ENCODE assay signal across 19 cellular contexts in genomic region chr16:35207059-35207999, GRCh38.
A peak's percentile ranks its signal among the peaks of the same experiment; 100 is the strongest.
DNase-seq lines count a peak whose midpoint lies in the region; ATAC-seq and TF ChIP-seq lines count a peak whose summit lies in the region.
"Had no signal": no experiment of that assay in that cellular context is flagged by ENCODE, and none has a peak within 500 bp of the region (broad histone marks: within the 10 kb centered on the region; RNA-seq: fewer than 3 reads in every experiment).

No MANE protein-coding gene starts in this region.

- peak; percentile 3 for DNase-seq in activated CD4-positive, alpha-beta T cell treated with anti-CD3 and anti-CD28 coated beads for 48 hours
- DNase-seq in activated CD4-positive, alpha-beta T cell treated with anti-CD3 and anti-CD28 coated beads, Interleukin-2, amount 50 U/mL, for 1 hour: no peak
- DNase-seq in NCI-H446 treated with DMSO at 0.1 percent for 48 hours (lab: John Stamatoyannopoulos, UW) (peak; percentile 40), esophagus muscularis mucosa (ENCODE audit: extremely low spot score) (peak; percentile 62), testis (peak; percentile 90), KBM-7 (no peak)
- no peak for DNase-seq in activated CD8-positive, alpha-beta memory T cell treated with anti-CD3 and anti-CD28 coated beads, Interleukin-2, amount 50 U/mL, for 4 hours
- DNase-seq: caudate nucleus; CD4-positive, CD25-positive, alpha-beta regulatory T cell; DMS79; effector CD8-positive, alpha-beta T cell; mesendoderm; NCI-H1694; stimulated activated CD4-positive, alpha-beta T cell treated with anti-CD3 and anti-CD28 coated beads, Interleukin-15, amount 100 ng/mL, for 24 hours; stimulated activated naive CD8-positive, alpha-beta T cell treated with anti-CD3 and anti-CD28 coated beads, Interleukin-15, Interleukin-2, amounts not matched to agents 100 U/mL and 50 U/mL, for 24 hours; T-cell had no signal

- H3K4me3 ChIP-seq in esophagus muscularis mucosa (no peak overlapping the region), testis (peak overlapping the region; percentile 49 to 54)
- H3K4me3 ChIP-seq: heart left ventricle, upper lobe of left lung had no signal

- no peaks in the 10 kb centered on the region for H3K4me1 ChIP-seq in esophagus muscularis mucosa
- H3K4me1 ChIP-seq in testis: peaks cover 3% of the 10 kb centered on the region
- H3K4me1 ChIP-seq: heart left ventricle, upper lobe of left lung had no signal

- ATAC-seq in GM18873 (IDR thresholded peaks at IDR 0.05; ENCODE audit: low FRiP score, unreplicated experiment): no peak
- ATAC-seq: stimulated activated naive CD8-positive, alpha-beta T cell treated with anti-CD3 and anti-CD28 coated beads, Interleukin-15, Interleukin-2, amounts not matched to agents 100 U/mL and 50 U/mL, for 24 hours; T-cell had no signal

- H3K9me3 ChIP-seq in esophagus muscularis mucosa: peaks cover 0 to 10% (median 3%) of the 10 kb centered on the region in 4 donors
- no peaks in the 10 kb centered on the region for H3K9me3 ChIP-seq in testis

- TF ChIP-seq CTCF in esophagus muscularis mucosa (IDR thresholded peaks at IDR 0.05): no peak
- TF ChIP-seq CTCF in testis (IDR thresholded peaks at IDR 0.05): no peak

- TF ChIP-seq POLR2A in esophagus muscularis mucosa (IDR thresholded peaks at IDR 0.05; ENCODE audit: low read depth) (no peak), testis (IDR thresholded peaks at IDR 0.05) (no peak)

- H3K27me3 ChIP-seq in esophagus muscularis mucosa: peaks cover 0 to 19% (median 0%) of the 10 kb centered on the region in 4 donors
- H3K27me3 ChIP-seq in testis: no peaks in the 10 kb centered on the region
- H3K27me3 ChIP-seq: upper lobe of left lung had no signal

- TF ChIP-seq EP300 in esophagus muscularis mucosa (IDR thresholded peaks at IDR 0.05): no peak

- in situ Hi-C loops in KBM-7 (cut with MboI; ENCODE audit: low pct_unique_long_range_greater_than_20kb, low sequenced_read_pairs): no loop called here

- 62% methylated on average over 43 of the region's 54 CpGs for WGBS in esophagus muscularis mucosa
- WGBS in testis, 2 donors: 45 to 48% methylated on average over 42 to 54 of the region's 54 CpGs

- intact Hi-C loops in esophagus muscularis mucosa (cut with DNase I): no loop called here
- intact Hi-C loops in testis (cut with DNase I; ENCODE audit: low total_unique reads): no loop called here

- no peaks in the 10 kb centered on the region for H3K36me3 ChIP-seq in esophagus muscularis mucosa
- no peaks in the 10 kb centered on the region for H3K36me3 ChIP-seq in testis (ENCODE audit: low read depth, missing control alignments)
- H3K36me3 ChIP-seq: heart left ventricle, upper lobe of left lung had no signal

- no peak overlapping the region for H3K27ac ChIP-seq in esophagus muscularis mucosa (replicated peaks in 1 of 4)
- H3K27ac ChIP-seq in testis: peak overlapping the region in 1 of 2 donors; percentile 41
- H3K27ac ChIP-seq: heart left ventricle, upper lobe of left lung had no signal

Comparison
In these comparisons a context has a peak if more than half of its experiments do, and no peak if none do; other contexts are left out.
1. DNase-seq: peak in activated CD4-positive, alpha-beta T cell treated with anti-CD3 and anti-CD28 coated beads for 48 hours (single experiment), NCI-H446 treated with DMSO at 0.1 percent for 48 hours (single experiment), esophagus muscularis mucosa (single experiment) and testis (single experiment); none in activated CD4-positive, alpha-beta T cell treated with anti-CD3 and anti-CD28 coated beads, Interleukin-2, amount 50 U/mL, for 1 hour (single experiment), KBM-7 (single experiment) and activated CD8-positive, alpha-beta memory T cell treated with anti-CD3 and anti-CD28 coated beads, Interleukin-2, amount 50 U/mL, for 4 hours (single experiment).
2. H3K4me3 ChIP-seq: peak in testis (2 of 2); none in esophagus muscularis mucosa (0 of 4).